16 cellular contexts compared by ENCODE assay signal in genomic region chr6:4354181-4354580, GRCh38.
"Had no signal": no experiment of that assay in that cellular context is flagged by ENCODE, and none has a peak within 500 bp of the region (broad histone marks: within the 10 kb centered on the region; RNA-seq: fewer than 3 reads in every experiment).

No MANE protein-coding gene starts in this region.

- H3K36me3 Mint-ChIP-seq: activated naive CD8-positive, alpha-beta T cell; WTC11 had no signal

- H3K4me3 Mint-ChIP-seq: activated CD4-positive, alpha-beta T cell treated with anti-CD3 and anti-CD28 coated beads for 36 hours; activated naive CD8-positive, alpha-beta T cell; activated T-helper 1 cell treated with anti-CD3 and anti-CD28 coated beads, Interleukin-12 subunit alpha, Interleukin-12 subunit beta, Interleukin-2, Interleukin-4 antibody, amounts not matched to agents 30 ng/mL and 10 ng/mL and 1 ng/mL, durations not matched to agents 14 hours and 24 hours and 36 hours; stimulated activated naive CD8-positive, alpha-beta T cell treated with anti-CD3 and anti-CD28 coated beads, Interleukin-15, Interleukin-2, amounts not matched to agents 100 ng/mL and 50 ng/mL, for 24 hours; WTC11 had no signal

- DNase-seq: activated CD4-positive, alpha-beta T cell treated with anti-CD3 and anti-CD28 coated beads for 36 hours; activated CD4-positive, alpha-beta T cell treated with anti-CD3 and anti-CD28 coated beads, Interleukin-2, amount 50 U/mL, for 48 hours; activated T-cell treated with anti-CD3 and anti-CD28 coated beads for 4 hours; dermis blood vessel endothelial cell; foreskin melanocyte; kidney; left lung; stimulated activated CD4-positive, alpha-beta T cell treated with anti-CD3 and anti-CD28 coated beads, Interleukin-2, amount 100 ng/mL, for 48 hours; transverse colon had no signal

- H3K27ac ChIP-seq: left lung, suprapubic skin, transverse colon, vagina had no signal

- H3K9me3 Mint-ChIP-seq: stimulated activated naive CD8-positive, alpha-beta T cell treated with anti-CD3 and anti-CD28 coated beads, Interleukin-15, Interleukin-2, amounts not matched to agents 100 ng/mL and 50 ng/mL, for 24 hours had no signal

- H3K27ac Mint-ChIP-seq: activated CD4-positive, alpha-beta T cell treated with anti-CD3 and anti-CD28 coated beads for 36 hours; activated naive CD8-positive, alpha-beta T cell; activated T-helper 1 cell treated with anti-CD3 and anti-CD28 coated beads, Interleukin-12 subunit alpha, Interleukin-12 subunit beta, Interleukin-2, Interleukin-4 antibody, amounts not matched to agents 30 ng/mL and 10 ng/mL and 1 ng/mL, durations not matched to agents 14 hours and 24 hours and 36 hours; progenitor cell of endocrine pancreas; stimulated activated naive CD8-positive, alpha-beta T cell treated with anti-CD3 and anti-CD28 coated beads, Interleukin-15, Interleukin-2, amounts not matched to agents 100 ng/mL and 50 ng/mL, for 24 hours; WTC11 had no signal

- H3K4me3 ChIP-seq: left lung, suprapubic skin, transverse colon, vagina had no signal

- H3K4me1 Mint-ChIP-seq: activated CD4-positive, alpha-beta T cell treated with anti-CD3 and anti-CD28 coated beads for 36 hours had no signal

- H3K9me3 ChIP-seq: left lung, suprapubic skin, transverse colon, vagina had no signal

- H3K27me3 ChIP-seq: left lung, suprapubic skin, transverse colon, vagina had no signal

- ATAC-seq: activated CD4-positive, alpha-beta T cell treated with anti-CD3 and anti-CD28 coated beads for 36 hours; left lung; WTC11 had no signal

- H3K36me3 ChIP-seq: left lung, suprapubic skin, transverse colon, vagina had no signal
